ENCODE assay signal across 22 cellular contexts in the genomic region with DNA sequence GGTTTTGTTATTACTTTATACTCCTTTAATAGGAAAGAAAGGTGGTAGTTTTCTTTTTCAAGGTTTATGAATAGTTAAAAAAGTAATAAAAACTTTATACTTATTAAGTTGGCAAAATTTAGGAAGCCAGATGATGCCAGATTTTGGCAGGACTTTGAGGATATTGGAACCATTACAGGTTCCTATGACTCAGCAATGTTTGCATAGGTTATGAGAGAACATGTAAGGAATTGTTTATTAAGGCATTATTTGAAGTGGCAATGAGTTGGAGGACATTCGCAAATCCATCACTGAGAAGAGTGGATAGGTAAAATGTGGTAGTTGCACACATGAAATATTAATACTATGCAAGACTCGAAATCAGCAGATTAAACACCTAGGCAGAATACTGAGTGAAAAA. TPM values are rescaled to one million over a fixed set of nuclear protein-coding genes. Genes with fewer than 3 reads are reported as not detected.
DNase-seq lines count a peak whose midpoint lies in the region; ATAC-seq and TF ChIP-seq lines count a peak whose summit lies in the region.
"Had no signal": no experiment of that assay in that cellular context is flagged by ENCODE, and none has a peak within 500 bp of the region (broad histone marks: within the 10 kb centered on the region; RNA-seq: fewer than 3 reads in every experiment).

No MANE protein-coding gene starts in this region.

- H3K27me3 Mint-ChIP-seq in natural killer cell treated with Interleukin-12 subunit alpha and Interleukin-12 subunit beta and Interleukin-15 and Interleukin-18, amount 100 ng/mL, for 72 hours = no peaks in the 10 kb centered on the region
- H3K27me3 Mint-ChIP-seq: CD4-positive, alpha-beta memory T cell had no signal

- in situ Hi-C loops in T47D (cut with HindIII; ENCODE audit: low pct_unique_long_range_greater_than_20kb, low sequenced_read_pairs) = no loop called here

- DNase-seq in LNCaP clone FGC (ENCODE audit: low read depth) (peak; percentile 100), T47D (ENCODE audit: low read depth in 1 of 2, low spot score in 1 of 2) (peak; percentile 41 to 75), fibroblast of the aortic adventitia (ENCODE audit: low read depth) (peak; percentile 72), NCI-H524 (lab: John Stamatoyannopoulos, UW) (no peak), ecto neural progenitor cell (ENCODE audit: low spot score) (no peak)
- no peak for DNase-seq in natural killer cell treated with Interleukin-12 subunit alpha and Interleukin-12 subunit beta and Interleukin-15 and Interleukin-18, amount 100 ng/mL, for 72 hours (ENCODE audit: low spot score)
- DNase-seq: activated CD4-positive, alpha-beta T cell treated with anti-CD3 and anti-CD28 coated beads for 4 hours; activated CD8-positive, alpha-beta memory T cell treated with anti-CD3 and anti-CD28 coated beads, Interleukin-2, amount 50 U/mL, for 48 hours; activated gamma-delta T cell treated with Interleukin-2 at 50 U/mL for 16 hours; amygdala; CD4-positive, alpha-beta memory T cell; hypothalamus; mucosa of descending colon; NCI-H2081 treated with DMSO at 0.1 percent for 48 hours; NCI-H69 had no signal

- no peaks in the 10 kb centered on the region for H3K9me3 Mint-ChIP-seq in natural killer cell treated with Interleukin-12 subunit alpha and Interleukin-12 subunit beta and Interleukin-15 and Interleukin-18, amount 100 ng/mL, for 72 hours
- H3K9me3 Mint-ChIP-seq: CD4-positive, alpha-beta memory T cell had no signal

- ATAC-seq in GM19452 (IDR thresholded peaks at IDR 0.05; ENCODE audit: unreplicated experiment) = no peak
- no peak for ATAC-seq in natural killer cell treated with Interleukin-12 subunit alpha and Interleukin-12 subunit beta and Interleukin-15 and Interleukin-18, amount 100 ng/mL, for 72 hours
- ATAC-seq: mucosa of descending colon, SK-N-SH treated with all-trans-retinoic acid at 6 μM for 48 hours had no signal

- no peak overlapping the region for H3K27ac Mint-ChIP-seq in natural killer cell treated with Interleukin-12 subunit alpha and Interleukin-12 subunit beta and Interleukin-15 and Interleukin-18, amount 100 ng/mL, for 72 hours

- H3K4me3 ChIP-seq in LNCaP clone FGC (ENCODE audit: low read depth, low read length) (no peak overlapping the region), fibroblast of the aortic adventitia (ENCODE audit: low read depth, low read length) (no peak overlapping the region)
- H3K4me3 ChIP-seq: mucosa of descending colon, PC-9, right atrium auricular region, vagina had no signal

- peak overlapping the region; percentile 45 for H3K27ac ChIP-seq in 22Rv1
- H3K27ac ChIP-seq: neutrophil, PC-9, right atrium auricular region, vagina had no signal

- no peaks in the 10 kb centered on the region for H3K36me3 Mint-ChIP-seq in natural killer cell treated with Interleukin-12 subunit alpha and Interleukin-12 subunit beta and Interleukin-15 and Interleukin-18, amount 100 ng/mL, for 72 hours
- H3K36me3 Mint-ChIP-seq: CD4-positive, alpha-beta memory T cell had no signal

- TF ChIP-seq CTCF in 22Rv1 (IDR thresholded peaks at IDR 0.05) = no peak
- TF ChIP-seq CTCF in LNCaP clone FGC (IDR thresholded peaks at IDR 0.05; ENCODE audit: control insufficient read depth, extremely low read depth, insufficient read depth) = no peak
- TF ChIP-seq CTCF in fibroblast of the aortic adventitia (IDR thresholded peaks at IDR 0.05; ENCODE audit: insufficient read depth, low read length) = no peak

- H3K4me3 Mint-ChIP-seq in natural killer cell treated with Interleukin-12 subunit alpha and Interleukin-12 subunit beta and Interleukin-15 and Interleukin-18, amount 100 ng/mL, for 72 hours = no peak overlapping the region
- H3K4me3 Mint-ChIP-seq: CD4-positive, alpha-beta memory T cell had no signal

- peaks cover 0 to 3% of the 10 kb centered on the region in 2 donors for H3K4me1 Mint-ChIP-seq in natural killer cell treated with Interleukin-12 subunit alpha and Interleukin-12 subunit beta and Interleukin-15 and Interleukin-18, amount 100 ng/mL, for 72 hours (ENCODE audit: low read depth in 2 of 2)

RNA-seq across cellular contexts. Expression of a gene that starts 29.9 kb away (rescaled TPM):
- total RNA-seq in fibroblast of the aortic adventitia (ENCODE audit: low replicate concordance) = 4.1 and 8.7 TPM in 2 replicates
- 10 to 100 TPM; 14.9 to 30.5 TPM for total RNA-seq in natural killer cell treated with Interleukin-12 subunit alpha and Interleukin-12 subunit beta and Interleukin-15 and Interleukin-18, amount 100 ng/mL, for 72 hours

Comparison
In these comparisons a context has a peak if more than half of its experiments do, and no peak if none do; other contexts are left out.
1. DNase-seq: peak in LNCaP clone FGC (single experiment), T47D (2 of 2) and fibroblast of the aortic adventitia (single experiment); none in NCI-H524 (0 of 2), natural killer cell treated with Interleukin-12 subunit alpha and Interleukin-12 subunit beta and Interleukin-15 and Interleukin-18, amount 100 ng/mL, for 72 hours (single experiment) and ecto neural progenitor cell (single experiment).